Comparison of ENCODE assay signal across 1 cellular context in the genomic region with DNA sequence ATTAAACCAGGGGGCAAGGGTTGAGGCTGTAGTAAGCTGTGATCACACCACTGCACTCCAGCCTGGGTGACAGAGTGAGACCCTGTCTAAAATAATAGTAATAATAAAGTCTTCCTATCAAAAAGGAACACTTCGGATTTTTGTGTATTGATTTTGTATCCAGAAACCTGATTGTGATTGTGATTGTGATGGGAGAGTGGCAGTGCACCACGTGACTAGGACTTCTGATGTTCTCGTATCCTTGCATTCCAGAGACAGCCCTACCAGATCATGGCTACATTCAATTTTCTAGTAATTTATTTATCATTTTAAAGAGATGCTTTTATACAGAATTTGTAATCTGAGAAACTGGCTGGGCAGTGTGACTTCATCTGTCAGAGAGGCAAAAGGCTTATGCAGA.
TF ChIP-seq lines count a peak whose summit lies in the region.

No MANE protein-coding gene starts in this region.

TF ChIP-seq in K562, 482 proteins besides CTCF, POLR2A, EP300 and RAD21 (continued from another document):
- TF ChIP-seq MYBL2 (IDR thresholded peaks at IDR 0.05; ENCODE audit: low read depth) (no peak), MYBL2 (CRISPR knock-in tag; IDR thresholded peaks at IDR 0.05; ENCODE audit: borderline replicate concordance) (no peak), PTTG1 (tag; IDR thresholded peaks at IDR 0.05; ENCODE audit: low read depth) (no peak), ZNF384 (IDR thresholded peaks at IDR 0.05; ENCODE audit: low read depth, low read length) (no peak), NR2C1 (IDR thresholded peaks at IDR 0.05) (no peak), NR2C1 (tag; IDR thresholded peaks at IDR 0.05) (no peak), ZNF785 (CRISPR knock-in tag; IDR thresholded peaks at IDR 0.05) (no peak)
- TF ChIP-seq, protein P1, sequence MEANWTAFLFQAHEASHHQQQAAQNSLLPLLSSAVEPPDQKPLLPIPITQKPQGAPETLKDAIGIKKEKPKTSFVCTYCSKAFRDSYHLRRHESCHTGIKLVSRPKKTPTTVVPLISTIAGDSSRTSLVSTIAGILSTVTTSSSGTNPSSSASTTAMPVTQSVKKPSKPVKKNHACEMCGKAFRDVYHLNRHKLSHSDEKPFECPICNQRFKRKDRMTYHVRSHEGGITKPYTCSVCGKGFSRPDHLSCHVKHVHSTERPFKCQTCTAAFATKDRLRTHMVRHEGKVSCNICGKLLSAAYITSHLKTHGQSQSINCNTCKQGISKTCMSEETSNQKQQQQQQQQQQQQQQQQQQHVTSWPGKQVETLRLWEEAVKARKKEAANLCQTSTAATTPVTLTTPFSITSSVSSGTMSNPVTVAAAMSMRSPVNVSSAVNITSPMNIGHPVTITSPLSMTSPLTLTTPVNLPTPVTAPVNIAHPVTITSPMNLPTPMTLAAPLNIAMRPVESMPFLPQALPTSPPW (CRISPR knock-in tag; IDR thresholded peaks at IDR 0.05): no peak
- TF ChIP-seq, protein P2, sequence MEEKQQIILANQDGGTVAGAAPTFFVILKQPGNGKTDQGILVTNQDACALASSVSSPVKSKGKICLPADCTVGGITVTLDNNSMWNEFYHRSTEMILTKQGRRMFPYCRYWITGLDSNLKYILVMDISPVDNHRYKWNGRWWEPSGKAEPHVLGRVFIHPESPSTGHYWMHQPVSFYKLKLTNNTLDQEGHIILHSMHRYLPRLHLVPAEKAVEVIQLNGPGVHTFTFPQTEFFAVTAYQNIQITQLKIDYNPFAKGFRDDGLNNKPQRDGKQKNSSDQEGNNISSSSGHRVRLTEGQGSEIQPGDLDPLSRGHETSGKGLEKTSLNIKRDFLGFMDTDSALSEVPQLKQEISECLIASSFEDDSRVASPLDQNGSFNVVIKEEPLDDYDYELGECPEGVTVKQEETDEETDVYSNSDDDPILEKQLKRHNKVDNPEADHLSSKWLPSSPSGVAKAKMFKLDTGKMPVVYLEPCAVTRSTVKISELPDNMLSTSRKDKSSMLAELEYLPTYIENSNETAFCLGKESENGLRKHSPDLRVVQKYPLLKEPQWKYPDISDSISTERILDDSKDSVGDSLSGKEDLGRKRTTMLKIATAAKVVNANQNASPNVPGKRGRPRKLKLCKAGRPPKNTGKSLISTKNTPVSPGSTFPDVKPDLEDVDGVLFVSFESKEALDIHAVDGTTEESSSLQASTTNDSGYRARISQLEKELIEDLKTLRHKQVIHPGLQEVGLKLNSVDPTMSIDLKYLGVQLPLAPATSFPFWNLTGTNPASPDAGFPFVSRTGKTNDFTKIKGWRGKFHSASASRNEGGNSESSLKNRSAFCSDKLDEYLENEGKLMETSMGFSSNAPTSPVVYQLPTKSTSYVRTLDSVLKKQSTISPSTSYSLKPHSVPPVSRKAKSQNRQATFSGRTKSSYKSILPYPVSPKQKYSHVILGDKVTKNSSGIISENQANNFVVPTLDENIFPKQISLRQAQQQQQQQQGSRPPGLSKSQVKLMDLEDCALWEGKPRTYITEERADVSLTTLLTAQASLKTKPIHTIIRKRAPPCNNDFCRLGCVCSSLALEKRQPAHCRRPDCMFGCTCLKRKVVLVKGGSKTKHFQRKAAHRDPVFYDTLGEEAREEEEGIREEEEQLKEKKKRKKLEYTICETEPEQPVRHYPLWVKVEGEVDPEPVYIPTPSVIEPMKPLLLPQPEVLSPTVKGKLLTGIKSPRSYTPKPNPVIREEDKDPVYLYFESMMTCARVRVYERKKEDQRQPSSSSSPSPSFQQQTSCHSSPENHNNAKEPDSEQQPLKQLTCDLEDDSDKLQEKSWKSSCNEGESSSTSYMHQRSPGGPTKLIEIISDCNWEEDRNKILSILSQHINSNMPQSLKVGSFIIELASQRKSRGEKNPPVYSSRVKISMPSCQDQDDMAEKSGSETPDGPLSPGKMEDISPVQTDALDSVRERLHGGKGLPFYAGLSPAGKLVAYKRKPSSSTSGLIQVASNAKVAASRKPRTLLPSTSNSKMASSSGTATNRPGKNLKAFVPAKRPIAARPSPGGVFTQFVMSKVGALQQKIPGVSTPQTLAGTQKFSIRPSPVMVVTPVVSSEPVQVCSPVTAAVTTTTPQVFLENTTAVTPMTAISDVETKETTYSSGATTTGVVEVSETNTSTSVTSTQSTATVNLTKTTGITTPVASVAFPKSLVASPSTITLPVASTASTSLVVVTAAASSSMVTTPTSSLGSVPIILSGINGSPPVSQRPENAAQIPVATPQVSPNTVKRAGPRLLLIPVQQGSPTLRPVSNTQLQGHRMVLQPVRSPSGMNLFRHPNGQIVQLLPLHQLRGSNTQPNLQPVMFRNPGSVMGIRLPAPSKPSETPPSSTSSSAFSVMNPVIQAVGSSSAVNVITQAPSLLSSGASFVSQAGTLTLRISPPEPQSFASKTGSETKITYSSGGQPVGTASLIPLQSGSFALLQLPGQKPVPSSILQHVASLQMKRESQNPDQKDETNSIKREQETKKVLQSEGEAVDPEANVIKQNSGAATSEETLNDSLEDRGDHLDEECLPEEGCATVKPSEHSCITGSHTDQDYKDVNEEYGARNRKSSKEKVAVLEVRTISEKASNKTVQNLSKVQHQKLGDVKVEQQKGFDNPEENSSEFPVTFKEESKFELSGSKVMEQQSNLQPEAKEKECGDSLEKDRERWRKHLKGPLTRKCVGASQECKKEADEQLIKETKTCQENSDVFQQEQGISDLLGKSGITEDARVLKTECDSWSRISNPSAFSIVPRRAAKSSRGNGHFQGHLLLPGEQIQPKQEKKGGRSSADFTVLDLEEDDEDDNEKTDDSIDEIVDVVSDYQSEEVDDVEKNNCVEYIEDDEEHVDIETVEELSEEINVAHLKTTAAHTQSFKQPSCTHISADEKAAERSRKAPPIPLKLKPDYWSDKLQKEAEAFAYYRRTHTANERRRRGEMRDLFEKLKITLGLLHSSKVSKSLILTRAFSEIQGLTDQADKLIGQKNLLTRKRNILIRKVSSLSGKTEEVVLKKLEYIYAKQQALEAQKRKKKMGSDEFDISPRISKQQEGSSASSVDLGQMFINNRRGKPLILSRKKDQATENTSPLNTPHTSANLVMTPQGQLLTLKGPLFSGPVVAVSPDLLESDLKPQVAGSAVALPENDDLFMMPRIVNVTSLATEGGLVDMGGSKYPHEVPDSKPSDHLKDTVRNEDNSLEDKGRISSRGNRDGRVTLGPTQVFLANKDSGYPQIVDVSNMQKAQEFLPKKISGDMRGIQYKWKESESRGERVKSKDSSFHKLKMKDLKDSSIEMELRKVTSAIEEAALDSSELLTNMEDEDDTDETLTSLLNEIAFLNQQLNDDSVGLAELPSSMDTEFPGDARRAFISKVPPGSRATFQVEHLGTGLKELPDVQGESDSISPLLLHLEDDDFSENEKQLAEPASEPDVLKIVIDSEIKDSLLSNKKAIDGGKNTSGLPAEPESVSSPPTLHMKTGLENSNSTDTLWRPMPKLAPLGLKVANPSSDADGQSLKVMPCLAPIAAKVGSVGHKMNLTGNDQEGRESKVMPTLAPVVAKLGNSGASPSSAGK (IDR thresholded peaks at IDR 0.05): no peak
- TF ChIP-seq, protein P3, sequence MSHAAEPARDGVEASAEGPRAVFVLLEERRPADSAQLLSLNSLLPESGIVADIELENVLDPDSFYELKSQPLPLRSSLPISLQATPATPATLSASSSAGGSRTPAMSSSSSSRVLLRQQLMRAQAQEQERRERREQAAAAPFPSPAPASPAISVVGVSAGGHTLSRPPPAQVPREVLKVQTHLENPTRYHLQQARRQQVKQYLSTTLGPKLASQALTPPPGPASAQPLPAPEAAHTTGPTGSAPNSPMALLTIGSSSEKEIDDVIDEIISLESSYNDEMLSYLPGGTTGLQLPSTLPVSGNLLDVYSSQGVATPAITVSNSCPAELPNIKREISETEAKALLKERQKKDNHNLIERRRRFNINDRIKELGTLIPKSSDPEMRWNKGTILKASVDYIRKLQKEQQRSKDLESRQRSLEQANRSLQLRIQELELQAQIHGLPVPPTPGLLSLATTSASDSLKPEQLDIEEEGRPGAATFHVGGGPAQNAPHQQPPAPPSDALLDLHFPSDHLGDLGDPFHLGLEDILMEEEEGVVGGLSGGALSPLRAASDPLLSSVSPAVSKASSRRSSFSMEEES (CRISPR knock-in tag; IDR thresholded peaks at IDR 0.05): peak; percentile 67
- TF ChIP-seq, protein P4, sequence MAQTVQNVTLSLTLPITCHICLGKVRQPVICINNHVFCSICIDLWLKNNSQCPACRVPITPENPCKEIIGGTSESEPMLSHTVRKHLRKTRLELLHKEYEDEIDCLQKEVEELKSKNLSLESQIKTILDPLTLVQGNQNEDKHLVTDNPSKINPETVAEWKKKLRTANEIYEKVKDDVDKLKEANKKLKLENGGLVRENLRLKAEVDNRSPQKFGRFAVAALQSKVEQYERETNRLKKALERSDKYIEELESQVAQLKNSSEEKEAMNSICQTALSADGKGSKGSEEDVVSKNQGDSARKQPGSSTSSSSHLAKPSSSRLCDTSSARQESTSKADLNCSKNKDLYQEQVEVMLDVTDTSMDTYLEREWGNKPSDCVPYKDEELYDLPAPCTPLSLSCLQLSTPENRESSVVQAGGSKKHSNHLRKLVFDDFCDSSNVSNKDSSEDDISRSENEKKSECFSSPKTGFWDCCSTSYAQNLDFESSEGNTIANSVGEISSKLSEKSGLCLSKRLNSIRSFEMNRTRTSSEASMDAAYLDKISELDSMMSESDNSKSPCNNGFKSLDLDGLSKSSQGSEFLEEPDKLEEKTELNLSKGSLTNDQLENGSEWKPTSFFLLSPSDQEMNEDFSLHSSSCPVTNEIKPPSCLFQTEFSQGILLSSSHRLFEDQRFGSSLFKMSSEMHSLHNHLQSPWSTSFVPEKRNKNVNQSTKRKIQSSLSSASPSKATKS (CRISPR knock-in tag; IDR thresholded peaks at IDR 0.05): no peak
- TF ChIP-seq, protein P5, sequence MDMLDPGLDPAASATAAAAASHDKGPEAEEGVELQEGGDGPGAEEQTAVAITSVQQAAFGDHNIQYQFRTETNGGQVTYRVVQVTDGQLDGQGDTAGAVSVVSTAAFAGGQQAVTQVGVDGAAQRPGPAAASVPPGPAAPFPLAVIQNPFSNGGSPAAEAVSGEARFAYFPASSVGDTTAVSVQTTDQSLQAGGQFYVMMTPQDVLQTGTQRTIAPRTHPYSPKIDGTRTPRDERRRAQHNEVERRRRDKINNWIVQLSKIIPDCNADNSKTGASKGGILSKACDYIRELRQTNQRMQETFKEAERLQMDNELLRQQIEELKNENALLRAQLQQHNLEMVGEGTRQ (CRISPR knock-in tag; IDR thresholded peaks at IDR 0.05): peak; percentile 54; the same call in 1 of the 2 replicates
TF ChIP-seq in K562: peak in this region for 4.
